ENCODE assay signal across 21 cellular contexts in the genomic region with DNA sequence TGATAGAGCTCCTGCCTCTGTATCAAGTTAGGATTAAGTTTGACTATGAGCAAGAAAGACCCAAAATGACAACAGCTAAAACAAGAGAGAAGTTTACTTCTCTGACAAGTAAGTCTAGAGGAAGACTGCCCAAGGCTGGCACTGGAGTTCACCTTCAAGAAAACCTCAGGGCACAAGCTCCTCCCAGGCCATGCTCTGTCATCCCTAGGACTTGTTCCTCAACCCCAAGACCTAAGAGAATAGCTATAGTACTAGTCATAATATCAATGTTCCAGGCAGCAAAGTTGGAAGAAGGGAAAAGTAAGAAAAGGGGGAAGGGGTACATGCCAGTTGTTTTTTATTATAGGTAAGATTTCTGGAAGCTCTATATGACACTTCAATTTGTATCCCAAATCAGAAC.
"Had no signal": no experiment of that assay in that cellular context is flagged by ENCODE, and none has a peak within 500 bp of the region (broad histone marks: within the 10 kb centered on the region; RNA-seq: fewer than 3 reads in every experiment).

No MANE protein-coding gene starts in this region.

- H3K9me3 Mint-ChIP-seq: activated CD4-positive, alpha-beta memory T cell treated with anti-CD3 and anti-CD28 coated beads, Interleukin-2, amount 10 ng/mL, durations not matched to agents 7 days and 5 days; activated naive CD8-positive, alpha-beta T cell treated with anti-CD3 and anti-CD28 coated beads for 36 hours; effector memory CD8-positive, alpha-beta T cell; stimulated activated memory B cell treated with anti-CD40 and anti-IgM and Interleukin-4, amounts not matched to agents 10 μg/mL and 1 μg/mL and 100 μg/mL, for 72 hours had no signal

- H3K4me1 ChIP-seq: heart right ventricle, thyroid gland, uterus had no signal

- H3K4me3 ChIP-seq: heart right ventricle, mucosa of descending colon, thyroid gland, uterus had no signal

- H3K9me3 ChIP-seq: mucosa of descending colon, thyroid gland, uterus had no signal

- H3K27ac ChIP-seq: heart right ventricle, thyroid gland, uterus had no signal

- ATAC-seq: activated CD8-positive, alpha-beta memory T cell treated with anti-CD3 and anti-CD28 coated beads, Interleukin-2, amount 10 ng/mL, durations not matched to agents 7 days and 5 days; effector memory CD8-positive, alpha-beta T cell; heart right ventricle; left ventricle myocardium superior; mucosa of descending colon; naive thymus-derived CD4-positive, alpha-beta T cell; sciatic nerve; stimulated activated memory B cell treated with anti-CD40 and anti-IgM and Interleukin-4, amounts not matched to agents 10 μg/mL and 1 μg/mL and 100 μg/mL, for 72 hours had no signal

- H3K27me3 ChIP-seq: heart right ventricle, thyroid gland, uterus had no signal

- H3K36me3 ChIP-seq: thyroid gland, uterus had no signal

- H3K4me3 Mint-ChIP-seq: activated CD4-positive, alpha-beta memory T cell treated with anti-CD3 and anti-CD28 coated beads, Interleukin-2, amount 10 ng/mL, durations not matched to agents 7 days and 5 days; activated CD8-positive, alpha-beta memory T cell treated with anti-CD3 and anti-CD28 coated beads, Interleukin-2, amount 10 ng/mL, durations not matched to agents 7 days and 5 days; activated naive CD8-positive, alpha-beta T cell treated with anti-CD3 and anti-CD28 coated beads for 36 hours; effector memory CD8-positive, alpha-beta T cell; naive thymus-derived CD4-positive, alpha-beta T cell; stimulated activated memory B cell treated with anti-CD40 and anti-IgM and Interleukin-4, amounts not matched to agents 10 μg/mL and 1 μg/mL and 100 μg/mL, for 72 hours had no signal

- H3K4me1 Mint-ChIP-seq: activated CD4-positive, alpha-beta memory T cell treated with anti-CD3 and anti-CD28 coated beads, Interleukin-2, amount 10 ng/mL, durations not matched to agents 7 days and 5 days; activated CD8-positive, alpha-beta memory T cell treated with anti-CD3 and anti-CD28 coated beads, Interleukin-2, amount 10 ng/mL, durations not matched to agents 7 days and 5 days; activated naive CD8-positive, alpha-beta T cell treated with anti-CD3 and anti-CD28 coated beads for 36 hours; naive thymus-derived CD4-positive, alpha-beta T cell; stimulated activated memory B cell treated with anti-CD40 and anti-IgM and Interleukin-4, amounts not matched to agents 10 μg/mL and 1 μg/mL and 100 μg/mL, for 72 hours had no signal

- H3K27me3 Mint-ChIP-seq: activated CD4-positive, alpha-beta memory T cell treated with anti-CD3 and anti-CD28 coated beads, Interleukin-2, amount 10 ng/mL, durations not matched to agents 7 days and 5 days; activated CD8-positive, alpha-beta memory T cell treated with anti-CD3 and anti-CD28 coated beads, Interleukin-2, amount 10 ng/mL, durations not matched to agents 7 days and 5 days; activated naive CD8-positive, alpha-beta T cell treated with anti-CD3 and anti-CD28 coated beads for 36 hours; effector memory CD8-positive, alpha-beta T cell; naive thymus-derived CD4-positive, alpha-beta T cell; stimulated activated memory B cell treated with anti-CD40 and anti-IgM and Interleukin-4, amounts not matched to agents 10 μg/mL and 1 μg/mL and 100 μg/mL, for 72 hours had no signal

- DNase-seq: activated CD4-positive, alpha-beta memory T cell treated with anti-CD3 and anti-CD28 coated beads, Interleukin-2, amount 10 ng/mL, durations not matched to agents 7 days and 5 days; activated CD4-positive, alpha-beta T cell treated with anti-CD3 and anti-CD28 coated beads for 4 hours; activated CD8-positive, alpha-beta memory T cell treated with anti-CD3 and anti-CD28 coated beads, Interleukin-2, amount 10 ng/mL, durations not matched to agents 7 days and 5 days; activated naive CD4-positive, alpha-beta T cell; activated naive CD8-positive, alpha-beta T cell treated with anti-CD3 and anti-CD28 coated beads for 36 hours; amniotic stem cell; caudate nucleus; effector memory CD8-positive, alpha-beta T cell; erythroblast; heart right ventricle; kidney glomerular epithelial cell; left ventricle myocardium superior; mesenchymal stem cell; mucosa of descending colon; naive thymus-derived CD4-positive, alpha-beta T cell; stimulated activated CD4-positive, alpha-beta T cell treated with anti-CD3 and anti-CD28 coated beads, Interleukin-4, amount 100 ng/mL, for 4 hours; SW 1271; thyroid gland; uterus had no signal

- H3K27ac Mint-ChIP-seq: activated CD4-positive, alpha-beta memory T cell treated with anti-CD3 and anti-CD28 coated beads, Interleukin-2, amount 10 ng/mL, durations not matched to agents 7 days and 5 days; activated CD8-positive, alpha-beta memory T cell treated with anti-CD3 and anti-CD28 coated beads, Interleukin-2, amount 10 ng/mL, durations not matched to agents 7 days and 5 days; activated naive CD8-positive, alpha-beta T cell treated with anti-CD3 and anti-CD28 coated beads for 36 hours; stimulated activated memory B cell treated with anti-CD40 and anti-IgM and Interleukin-4, amounts not matched to agents 10 μg/mL and 1 μg/mL and 100 μg/mL, for 72 hours had no signal
